Comparison of ENCODE assay signal across 8 cellular contexts in genomic region chr1:150165622-150166612, GRCh38. TPM values are rescaled to one million over a fixed set of nuclear protein-coding genes. Genes with fewer than 3 reads are reported as not detected.
DNase-seq lines count a peak whose midpoint lies in the region; ATAC-seq and TF ChIP-seq lines count a peak whose summit lies in the region.

No MANE protein-coding gene starts in this region.

- TF ChIP-seq CTCF in VCaP (conservative IDR thresholded peaks at IDR 0.05), result peak; percentile 67
- peak; percentile 46 for TF ChIP-seq CTCF in neural cell (IDR thresholded peaks at IDR 0.05; ENCODE audit: poor library complexity, severe bottlenecking)
- peak in 1 of 2 donors; percentile 20 for TF ChIP-seq CTCF in suprapubic skin (IDR thresholded peaks at IDR 0.05)

- H3K4me1 ChIP-seq in suprapubic skin, result peaks cover 30% of the 10 kb centered on the region

- no peak for TF ChIP-seq POLR2A in suprapubic skin (IDR thresholded peaks at IDR 0.05)

- H3K4me3 ChIP-seq in neural cell (ENCODE audit: low read length), result no peak overlapping the region
- H3K4me3 ChIP-seq in suprapubic skin, result no peak overlapping the region

- H4K20me1 ChIP-seq in neural cell (ENCODE audit: insufficient read depth), result no peaks in the 10 kb centered on the region

- H3K27me3 ChIP-seq in neural cell (ENCODE audit: insufficient read depth, low read depth, low read length) (no peaks in the 10 kb centered on the region), suprapubic skin (no peaks in the 10 kb centered on the region)

- no peak overlapping the region for H2AFZ ChIP-seq in neural cell (ENCODE audit: low read depth, low read length)

- DNase-seq in NCI-H2227 (lab: John Stamatoyannopoulos, UW; ENCODE audit: unreplicated experiment) (peak; percentile 55), NCI-H2227 treated with DMSO at 0.1 percent for 48 hours (lab: John Stamatoyannopoulos, UW) (no peak), NCI-H146 (lab: John Stamatoyannopoulos, UW) (peak; percentile 48), suprapubic skin (ENCODE audit: low spot score in 2 of 2) (no peak)
- DNase-seq in effector CD4-positive, alpha-beta T cell, result peak; percentile 33

- ATAC-seq in HG03039 (IDR thresholded peaks at IDR 0.05; ENCODE audit: unreplicated experiment), result no peak

- H3K36me3 ChIP-seq in neural cell (ENCODE audit: insufficient read depth, low read length), result no peaks in the 10 kb centered on the region
- no peaks in the 10 kb centered on the region for H3K36me3 ChIP-seq in suprapubic skin

- H3K9ac ChIP-seq in neural cell (ENCODE audit: low read length), result no peak overlapping the region

- TF ChIP-seq EP300 in neural cell (conservative IDR thresholded peaks at IDR 0.05; ENCODE audit: poor library complexity, severe bottlenecking), result no peak
- TF ChIP-seq EP300 in suprapubic skin (IDR thresholded peaks at IDR 0.05), result no peak

- H3F3A ChIP-seq in neural cell (ENCODE audit: insufficient read depth, low read length, poor library complexity, severe bottlenecking), result peaks cover 16% of the 10 kb centered on the region

- no peaks in the 10 kb centered on the region for H3K79me2 ChIP-seq in neural cell (replicated peaks; ENCODE audit: insufficient read depth, low read length)

- no peak overlapping the region for H3K4me2 ChIP-seq in neural cell (ENCODE audit: low read length)

- TF ChIP-seq RAD21 in neural cell (conservative IDR thresholded peaks at IDR 0.05), result no peak

- H3K27ac ChIP-seq in VCaP (no peak overlapping the region), neural cell (ENCODE audit: low read length) (no peak overlapping the region), suprapubic skin (no peak overlapping the region)

- 72% methylated on average over 14 of the region's 14 CpGs for WGBS in suprapubic skin

- H3K9me3 ChIP-seq in neural cell (ENCODE audit: low read length) (no peaks in the 10 kb centered on the region), suprapubic skin (no peaks in the 10 kb centered on the region)

- H3K9me2 ChIP-seq in neural cell (ENCODE audit: insufficient read depth, low read length), result no peaks in the 10 kb centered on the region

TF ChIP-seq in neural cell, 6 proteins besides CTCF, POLR2A, EP300 and RAD21:
- no peak for TF ChIP-seq EZH2 (IDR thresholded peaks at IDR 0.05; ENCODE audit: borderline replicate concordance, insufficient read depth, low read length, poor library complexity, severe bottlenecking)
- no peak for TF ChIP-seq POLR2AphosphoS5 (IDR thresholded peaks at IDR 0.05)
- TF ChIP-seq REST (IDR thresholded peaks at IDR 0.05; ENCODE audit: borderline replicate concordance), result no peak
- no peak for TF ChIP-seq SMC3 (conservative IDR thresholded peaks at IDR 0.05; ENCODE audit: poor library complexity)
- no peak for TF ChIP-seq TAF1 (IDR thresholded peaks at IDR 0.05; ENCODE audit: low read depth)
- no peak for TF ChIP-seq MXI1 (conservative IDR thresholded peaks at IDR 0.05; ENCODE audit: poor library complexity, severe bottlenecking)

RNA-seq across cellular contexts. Expression of gene PLEKHO1, which starts 16.2 kb away (rescaled TPM):
- polyA plus RNA-seq in neural cell, result 203 and 213 TPM in 2 replicates
- 107 and 109 TPM in 2 replicates for polyA minus RNA-seq in neural cell
- 10 to 100 TPM in 3 of 4 donors, 1 to 10 TPM in 1; 4.8 to 19.2 (median 10.7) TPM for total RNA-seq in suprapubic skin

Comparison
In these comparisons a context has a peak if more than half of its experiments do, and no peak if none do; other contexts are left out.
1. DNase-seq: peak in NCI-H2227 (single experiment), NCI-H146 (single experiment) and effector CD4-positive, alpha-beta T cell (single experiment); none in NCI-H2227 treated with DMSO at 0.1 percent for 48 hours (single experiment) and suprapubic skin (0 of 2).